19 cellular contexts compared by ENCODE assay signal in the genomic region with DNA sequence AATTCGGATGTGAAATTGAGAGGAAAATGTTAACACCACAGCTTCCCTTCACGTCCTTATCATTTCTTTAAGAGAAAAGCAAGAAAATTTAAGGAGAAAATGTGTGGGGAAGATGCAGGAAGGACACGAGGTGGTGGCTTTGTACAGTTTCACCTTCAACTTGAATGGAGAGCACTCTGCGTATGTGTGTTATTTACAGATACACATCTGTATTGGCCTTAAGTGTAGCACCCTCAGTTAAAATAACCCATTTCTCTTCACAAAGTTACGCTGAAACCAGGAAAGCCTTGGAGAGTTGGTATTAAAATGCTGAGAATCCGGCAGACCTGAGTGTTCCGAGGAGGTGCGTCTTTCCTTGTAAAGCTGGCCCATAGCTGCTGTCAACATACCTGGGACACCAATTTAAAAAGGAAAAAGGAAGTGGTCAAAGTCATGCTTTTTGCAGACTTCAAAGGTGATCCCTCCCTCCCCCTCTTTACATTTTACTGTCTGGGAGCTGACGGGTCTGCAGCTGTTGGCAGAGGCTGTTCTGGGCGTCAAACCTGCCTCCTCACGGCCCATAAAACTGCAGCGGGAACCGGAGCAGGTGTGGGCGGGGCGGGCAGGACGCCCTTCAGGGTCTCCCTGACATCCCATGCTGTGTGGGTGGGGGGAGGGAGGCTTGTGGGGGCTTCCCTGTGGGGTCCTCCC.
A peak's percentile ranks its signal among the peaks of the same experiment; 100 is the strongest.
DNase-seq lines count a peak whose midpoint lies in the region; ATAC-seq and TF ChIP-seq lines count a peak whose summit lies in the region.
"Had no signal": no experiment of that assay in that cellular context is flagged by ENCODE, and none has a peak within 500 bp of the region (broad histone marks: within the 10 kb centered on the region; RNA-seq: fewer than 3 reads in every experiment).

No MANE protein-coding gene starts in this region.

- H3K4me3 ChIP-seq in BLaER1 treated with 17β-estradiol and CSF1 and Interleukin-3, amounts not matched to agents 10 nM and 100 nM = no peak overlapping the region
- H3K4me3 ChIP-seq in Jurkat, Clone E6-1 (ENCODE audit: low read length) = peak overlapping the region; percentile 21
- no peak overlapping the region for H3K4me3 ChIP-seq in endodermal cell (ENCODE audit: low read length)
- H3K4me3 ChIP-seq: vagina had no signal

- ATAC-seq in GM18502 (IDR thresholded peaks at IDR 0.05; ENCODE audit: poor library complexity, unreplicated experiment) (peak; percentile 71), Right ventricle myocardium superior (ENCODE audit: poor library complexity) (no peak), HG03520 (IDR thresholded peaks at IDR 0.05; ENCODE audit: unreplicated experiment) (no peak)
- ATAC-seq: HCT116 had no signal

- peak; percentile 74 for DNase-seq in Jurkat, Clone E6-1 (ENCODE audit: low read depth, low spot score)
- peak; percentile 73 for DNase-seq in endodermal cell
- no peak for DNase-seq in Right ventricle myocardium superior
- no peak for DNase-seq in chondrocyte (ENCODE audit: low spot score)
- DNase-seq in epidermal melanocyte (ENCODE audit: insufficient read length, low spot score) = no peak
- DNase-seq: activated CD4-positive, alpha-beta T cell treated with anti-CD3 and anti-CD28 coated beads for 1 hour; activated CD8-positive, alpha-beta memory T cell treated with anti-CD3 and anti-CD28 coated beads, Interleukin-2, amount 50 U/mL, for 4 hours; activated naive CD4-positive, alpha-beta T cell; MV-4-11; NCI-H1930; NCI-H510A treated with DMSO at 0.1 percent for 48 hours; stimulated activated CD4-positive, alpha-beta T cell treated with anti-CD3 and anti-CD28 coated beads, Interleukin-4, amount 100 ng/mL, for 1 hour had no signal

- H3K4me3 Mint-ChIP-seq in endodermal cell (no peak overlapping the region), chondrocyte (ENCODE audit: unreplicated experiment) (no peak overlapping the region)
- H3K4me3 Mint-ChIP-seq: brain had no signal

- peak overlapping the region in 6 of 11 experiments; percentile 4 to 22 (median 12); a peak in 5 of 22 replicates for H3K4me2 ChIP-seq in BLaER1 treated with 17β-estradiol and CSF1 and Interleukin-3, amounts not matched to agents 10 nM and 100 nM

- peaks cover 0 to 6% (median 0%) of the 10 kb centered on the region in 10 experiments; a peak in 4 of 20 replicates for H3K4me1 ChIP-seq in BLaER1 treated with 17β-estradiol and CSF1 and Interleukin-3, amounts not matched to agents 10 nM and 100 nM
- H3K4me1 ChIP-seq in endodermal cell (ENCODE audit: control insufficient read depth, insufficient read depth, low read length) = no peaks in the 10 kb centered on the region
- H3K4me1 ChIP-seq: parathyroid adenoma, vagina had no signal

- H3K27ac ChIP-seq in BLaER1 treated with 17β-estradiol and CSF1 and Interleukin-3, amounts not matched to agents 10 nM and 100 nM = no peak overlapping the region
- no peak overlapping the region for H3K27ac ChIP-seq in endodermal cell (ENCODE audit: low read depth, low read length)
- H3K27ac ChIP-seq: parathyroid adenoma, vagina had no signal

- H3K36me3 ChIP-seq in BLaER1 treated with 17β-estradiol and CSF1 and Interleukin-3, amounts not matched to agents 10 nM and 100 nM = no peaks in the 10 kb centered on the region
- H3K36me3 ChIP-seq in endodermal cell (ENCODE audit: control insufficient read depth, insufficient read depth, low read length) = no peaks in the 10 kb centered on the region
- H3K36me3 ChIP-seq: vagina had no signal

- H3K27ac Mint-ChIP-seq in endodermal cell = no peak overlapping the region
- H3K27ac Mint-ChIP-seq in chondrocyte (ENCODE audit: unreplicated experiment) = no peak overlapping the region
- H3K27ac Mint-ChIP-seq: brain had no signal

- H3K9ac ChIP-seq in BLaER1 treated with 17β-estradiol and CSF1 and Interleukin-3, amounts not matched to agents 10 nM and 100 nM = no peak overlapping the region
- no peak overlapping the region for H3K9ac ChIP-seq in endodermal cell (ENCODE audit: extremely low read depth, low read length, poor library complexity, severe bottlenecking)
- H3K9ac ChIP-seq: parathyroid adenoma had no signal

- peaks cover 16% of the 10 kb centered on the region for H3K27me3 Mint-ChIP-seq in endodermal cell (ENCODE audit: insufficient read depth)
- H3K27me3 Mint-ChIP-seq in chondrocyte (ENCODE audit: low read depth) = peaks cover 50% of the 10 kb centered on the region

- H3K36me3 Mint-ChIP-seq in endodermal cell (ENCODE audit: low read depth) = no peaks in the 10 kb centered on the region
- no peaks in the 10 kb centered on the region for H3K36me3 Mint-ChIP-seq in chondrocyte (ENCODE audit: low read depth)
- H3K36me3 Mint-ChIP-seq: brain had no signal

- no peaks in the 10 kb centered on the region for H3K27me3 ChIP-seq in BLaER1 treated with 17β-estradiol and CSF1 and Interleukin-3, amounts not matched to agents 10 nM and 100 nM
- H3K27me3 ChIP-seq in endodermal cell (ENCODE audit: control insufficient read depth, insufficient read depth, low read length, poor library complexity, severe bottlenecking) = peaks cover 13% of the 10 kb centered on the region
- H3K27me3 ChIP-seq: vagina had no signal

- 70 to 96% methylated on average over 6 to 16 of the region's 16 CpGs for WGBS in endodermal cell (ENCODE audit: insufficient coverage in 1 of 2, insufficient read length in 1 of 2), 2 experiments

- intact Hi-C loops in Right ventricle myocardium superior (cut with DNase I) = no loop called here

- H3K4me1 Mint-ChIP-seq in endodermal cell = peaks cover 5% of the 10 kb centered on the region
- no peaks in the 10 kb centered on the region for H3K4me1 Mint-ChIP-seq in chondrocyte (ENCODE audit: low read depth)
- H3K4me1 Mint-ChIP-seq: brain had no signal

- H3K9me3 ChIP-seq in BLaER1 treated with 17β-estradiol and CSF1 and Interleukin-3, amounts not matched to agents 10 nM and 100 nM (replicated peaks in 1 of 11) = no peaks in the 10 kb centered on the region
- no peaks in the 10 kb centered on the region for H3K9me3 ChIP-seq in endodermal cell (ENCODE audit: control insufficient read depth, low read length)
- H3K9me3 ChIP-seq: vagina had no signal

- no peaks in the 10 kb centered on the region for H4K20me1 ChIP-seq in BLaER1 treated with 17β-estradiol and CSF1 and Interleukin-3, amounts not matched to agents 10 nM and 100 nM

- H3K9me3 Mint-ChIP-seq in endodermal cell = no peaks in the 10 kb centered on the region
- no peaks in the 10 kb centered on the region for H3K9me3 Mint-ChIP-seq in chondrocyte (ENCODE audit: low read depth)

- TF ChIP-seq CTCF in endodermal cell (conservative IDR thresholded peaks at IDR 0.05) (no peak), chondrocyte (IDR thresholded peaks at IDR 0.05) (no peak)

Comparison
In these comparisons a context has a peak if more than half of its experiments do, and no peak if none do; other contexts are left out.
1. DNase-seq: peak in Jurkat, Clone E6-1 (single experiment) and endodermal cell (single experiment); none in Right ventricle myocardium superior (single experiment), chondrocyte (single experiment) and epidermal melanocyte (single experiment).